Comparison of ENCODE assay signal across 8 cellular contexts in the genomic region with DNA sequence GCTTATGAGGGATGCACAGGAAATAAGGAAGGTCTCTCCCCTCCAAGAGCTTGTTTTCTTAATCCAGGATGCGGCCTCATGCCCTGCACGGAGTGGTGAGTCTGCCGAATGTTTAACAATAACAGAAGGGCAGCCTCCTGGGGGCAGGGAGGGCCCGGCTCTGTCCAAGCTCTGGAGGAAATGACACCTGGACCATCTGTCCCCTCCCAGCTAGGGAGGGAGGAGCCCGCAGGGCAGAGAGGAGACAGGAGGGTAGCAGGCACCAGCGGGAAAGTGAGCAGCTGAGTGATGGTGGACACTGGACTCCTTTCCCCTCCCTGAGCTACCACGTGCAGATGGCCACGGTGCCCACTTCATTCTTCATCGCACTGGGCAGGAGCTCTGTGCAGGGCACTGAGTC.
"Had no signal": no experiment of that assay in that cellular context is flagged by ENCODE, and none has a peak within 500 bp of the region (broad histone marks: within the 10 kb centered on the region; RNA-seq: fewer than 3 reads in every experiment).

No MANE protein-coding gene starts in this region.

- H3K4me3 ChIP-seq: K562 had no signal

- DNase-seq: IMR-90, KBM-7, KG1 had no signal

- ATAC-seq: HepG2, K562 had no signal

- H3K36me3 Mint-ChIP-seq: IgD-negative memory B cell had no signal

- H3K9me3 Mint-ChIP-seq: IgD-negative memory B cell had no signal

- H3K9ac ChIP-seq: KMS-11 had no signal

- H3K27ac Mint-ChIP-seq: IgD-negative memory B cell had no signal

- H3K27me3 Mint-ChIP-seq: IgD-negative memory B cell had no signal

- H3K27ac ChIP-seq: HL-60, KMS-11 had no signal

- H3K4me2 ChIP-seq: KMS-11 had no signal

- H3K4me1 Mint-ChIP-seq: IgD-negative memory B cell had no signal
